Comparison of ENCODE assay signal across 9 cellular contexts in genomic region chr12:119444462-119445044, GRCh38.
A peak's percentile ranks its signal among the peaks of the same experiment; 100 is the strongest.
DNase-seq lines count a peak whose midpoint lies in the region; ATAC-seq, FAIRE-seq and TF ChIP-seq lines count a peak whose summit lies in the region.
"Had no signal": no experiment of that assay in that cellular context is flagged by ENCODE, and none has a peak within 500 bp of the region (broad histone marks: within the 10 kb centered on the region; RNA-seq: fewer than 3 reads in every experiment).

No MANE protein-coding gene starts in this region.

- POLR2A ChIA-PET in A549 (lab: Yijun Ruan, JAX) = interaction anchor here (0.5 kb wide), 1 partner anchor 98 kb away, joined by 5 read pairs; no protein-coding TSS in a partner anchor
- POLR2A ChIA-PET in GM12878 (lab: Charles Lee) = interaction anchor here (0.6 kb wide), 1 partner anchor 604 kb away, joined by 3 read pairs; no protein-coding TSS in a partner anchor

- peak; percentile 21 to 87; a peak in 4 of 6 replicates for ATAC-seq in A549
- peak; percentile 89 for ATAC-seq in GM12878

- no peaks in the 10 kb centered on the region for H3K36me3 ChIP-seq in GM12878 (ENCODE audit: control insufficient read depth in 2 of 2, insufficient read depth in 2 of 2, low read length in 1 of 2)

- RAD21 ChIA-PET in GM12878 (lab: Charles Lee; ENCODE audit: unreplicated experiment) = interaction anchor here (0.6 to 1.9 kb wide), 4 partner anchors 100 to 1813 kb away, joined by 3 to 11 read pairs (median 4); no protein-coding TSS in a partner anchor

- in situ Hi-C loops in GM12878 (cut with MboI) = loop anchor here (5.0 kb wide), 2 partner anchors 98 to 203 kb away; no protein-coding TSS in a partner anchor

- DNase-seq in A549 (ENCODE audit: low read depth in 1 of 2, low spot score in 1 of 2) (peak; percentile 46 to 85), HuH-7 (ENCODE audit: low spot score) (peak; percentile 38), RCC 7860 (ENCODE audit: low spot score) (peak; percentile 30), GM12878 (ENCODE audit: low read depth, low spot score) (peak; percentile 28), iris pigment epithelial cell (ENCODE audit: low read depth) (peak; percentile 29)
- peak; percentile 13 to 29 (median 14) for DNase-seq in stimulated activated CD4-positive, alpha-beta T cell treated with anti-CD3 and anti-CD28 coated beads, TNF-alpha, amount 100 ng/mL, for 48 hours (ENCODE audit: low read depth in 3 of 3)
- DNase-seq in effector CD4-positive, alpha-beta T cell = no peak

- BruUV-seq in GM12878 (replicated peaks; lab: Mats Ljungman, UMichigan) = no TSS peak

- TF ChIP-seq EP300 in A549 (IDR thresholded peaks at IDR 0.05) = no peak
- TF ChIP-seq EP300 in GM12878 (IDR thresholded peaks at IDR 0.05; ENCODE audit: borderline replicate concordance in 1 of 2, control insufficient read depth in 1 of 2, low read depth in 2 of 2, low read length in 2 of 2) = no peak

- CTCF ChIA-PET in A549 (lab: Yijun Ruan, JAX) = interaction anchor here (0.6 to 7.5 kb wide), 39 partner anchors 9 to 939 kb away, joined by 3 to 98 read pairs (median 4); no protein-coding TSS in a partner anchor
- CTCF ChIA-PET in GM12878 (lab: Yijun Ruan, JAX) = interaction anchor here (0.6 to 5.0 kb wide), 28 partner anchors 9 to 1117 kb away, joined by 3 to 43 read pairs (median 4); partner anchors contain the start of gene PRKAB1

- TF ChIP-seq CTCF in A549 (IDR thresholded peaks at IDR 0.05) = peak; percentile 73
- TF ChIP-seq CTCF in GM12873 (IDR thresholded peaks at IDR 0.05; ENCODE audit: insufficient read depth, low read depth, low read length, missing control alignments) = peak; percentile 98
- peak; percentile 95 to 99 (median 98); a peak in 5 of 6 replicates for TF ChIP-seq CTCF in GM12878 (IDR thresholded peaks at IDR 0.05 in 2 of 3, conservative IDR thresholded peaks at IDR 0.05 in 1 of 3; ENCODE audit: control insufficient read depth in 2 of 3, extremely low read depth in 1 of 3, insufficient read depth in 1 of 3, low read depth in 3 of 3, low read length in 3 of 3)

- TF ChIP-seq POLR2A in A549 (IDR thresholded peaks at IDR 0.05; ENCODE audit: low read length) (no peak), GM12878 (IDR thresholded peaks at IDR 0.05; ENCODE audit: low read depth, low read length) (no peak)

- 12% methylated on average over 10 of the region's 10 CpGs for WGBS in A549 (ENCODE audit: missing lambda C conversion rate)
- WGBS in GM12878 (ENCODE audit: insufficient coverage, insufficient replicate concordance, low lambda C conversion rate, missing lambda C conversion rate) = 6% methylated on average over 10 of the region's 10 CpGs

- H3K79me2 ChIP-seq in GM12878 (ENCODE audit: control insufficient read depth, insufficient read depth, low read length) = no peaks in the 10 kb centered on the region

- peaks cover 0 to 3% of the 10 kb centered on the region in 2 experiments; a peak in 1 of 4 replicates for H3K27me3 ChIP-seq in GM12878 (replicated peaks in 1 of 2; ENCODE audit: control insufficient read depth in 2 of 2, insufficient read depth in 2 of 2, low read length in 1 of 2)

- no peaks in the 10 kb centered on the region for H3K9me3 ChIP-seq in A549
- no peaks in the 10 kb centered on the region for H3K9me3 ChIP-seq in GM12878 (replicated peaks; ENCODE audit: control insufficient read depth, insufficient read depth, low read length)

- H3K4me3 ChIP-seq in A549 (no peak overlapping the region; the same call in 2 of the 3 replicates), GM12878 (no peak overlapping the region)

- SMC1A ChIA-PET in GM12878 (lab: Charles Lee; ENCODE audit: uncharacterized antibody, unreplicated experiment) = interaction anchor here (0.7 to 2.5 kb wide), 6 partner anchors 10 to 102 kb away, joined by 3 to 16 read pairs (median 4); no protein-coding TSS in a partner anchor

- TF ChIP-seq RAD21 in A549 (conservative IDR thresholded peaks at IDR 0.05 in 1 of 2, IDR thresholded peaks at IDR 0.05 in 1 of 2) (peak; percentile 45 to 64; a peak in 4 of 5 replicates), GM12878 (IDR thresholded peaks at IDR 0.05; ENCODE audit: insufficient read depth, low read depth, low read length) (peak; percentile 63)

- intact Hi-C loops in GM12878 (cut with micrococcal nuclease; ENCODE audit: unreplicated experiment) = loop anchor here (1.0 to 5.0 kb wide), 3 partner anchors 101 to 223 kb away; partner anchors contain the start of gene PRKAB1

- H2AFZ ChIP-seq in GM12878 (ENCODE audit: control insufficient read depth, low read depth, low read length) = no peak overlapping the region

- no peak for FAIRE-seq in A549 (lab: Jason Lieb, UNC)
- no peak for FAIRE-seq in RCC 7860 (lab: Jason Lieb, UNC)
- FAIRE-seq in GM12878 (lab: Jason Lieb, UNC) = peak; percentile 44
- FAIRE-seq: islet of Langerhans had no signal

- H3K9ac ChIP-seq in GM12878 (ENCODE audit: control insufficient read depth, insufficient read depth, low read length) = no peak overlapping the region

- no peaks in the 10 kb centered on the region for H4K20me1 ChIP-seq in GM12878 (ENCODE audit: control insufficient read depth, insufficient read depth)

- H3K4me2 ChIP-seq in A549 (peak overlapping the region; percentile 50; the same call in 2 of the 3 replicates), GM12878 (ENCODE audit: control insufficient read depth, insufficient read depth) (no peak overlapping the region)

- H3K4me1 ChIP-seq in A549 (peaks cover 33% of the 10 kb centered on the region), GM12878 (ENCODE audit: control insufficient read depth, insufficient read depth, low read length) (no peaks in the 10 kb centered on the region)

- H3K27ac ChIP-seq in A549 = no peak overlapping the region
- no peak overlapping the region for H3K27ac ChIP-seq in GM12878 (ENCODE audit: control insufficient read depth, insufficient read depth)

TF ChIP-seq in A549, 52 proteins besides CTCF, POLR2A, EP300 and RAD21:
- TF ChIP-seq JUN (IDR thresholded peaks at IDR 0.05) = no peak
- TF ChIP-seq, protein P1, sequence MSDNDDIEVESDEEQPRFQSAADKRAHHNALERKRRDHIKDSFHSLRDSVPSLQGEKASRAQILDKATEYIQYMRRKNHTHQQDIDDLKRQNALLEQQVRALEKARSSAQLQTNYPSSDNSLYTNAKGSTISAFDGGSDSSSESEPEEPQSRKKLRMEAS (IDR thresholded peaks at IDR 0.05) = peak; percentile 34; the same call in 1 of the 2 replicates
- peak; percentile 55 for TF ChIP-seq SMC3 (IDR thresholded peaks at IDR 0.05)
- no peak for TF ChIP-seq JUNB (IDR thresholded peaks at IDR 0.05)
- TF ChIP-seq FOXS1 (CRISPR knock-in tag; IDR thresholded peaks at IDR 0.05) = no peak
- TF ChIP-seq, protein P2, sequence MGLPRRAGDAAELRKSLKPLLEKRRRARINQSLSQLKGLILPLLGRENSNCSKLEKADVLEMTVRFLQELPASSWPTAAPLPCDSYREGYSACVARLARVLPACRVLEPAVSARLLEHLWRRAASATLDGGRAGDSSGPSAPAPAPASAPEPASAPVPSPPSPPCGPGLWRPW (IDR thresholded peaks at IDR 0.05) = no peak
- no peak for TF ChIP-seq ZNF302 (CRISPR knock-in tag; IDR thresholded peaks at IDR 0.05)

TF ChIP-seq in GM12878, 131 proteins besides CTCF, POLR2A, EP300 and RAD21:
- TF ChIP-seq SMC3 (IDR thresholded peaks at IDR 0.05; ENCODE audit: borderline replicate concordance, low read length) = peak; percentile 81; the same call in 1 of the 2 replicates
- no peak for TF ChIP-seq HDAC2 (IDR thresholded peaks at IDR 0.05)
- TF ChIP-seq NFIC (IDR thresholded peaks at IDR 0.05; ENCODE audit: low read depth, low read length) = no peak
- TF ChIP-seq RUNX3 (IDR thresholded peaks at IDR 0.05; ENCODE audit: low read length) = peak; percentile 39; the same call in 1 of the 2 replicates
- no peak for TF ChIP-seq RAD51 (IDR thresholded peaks at IDR 0.05)
- TF ChIP-seq, protein P3, sequence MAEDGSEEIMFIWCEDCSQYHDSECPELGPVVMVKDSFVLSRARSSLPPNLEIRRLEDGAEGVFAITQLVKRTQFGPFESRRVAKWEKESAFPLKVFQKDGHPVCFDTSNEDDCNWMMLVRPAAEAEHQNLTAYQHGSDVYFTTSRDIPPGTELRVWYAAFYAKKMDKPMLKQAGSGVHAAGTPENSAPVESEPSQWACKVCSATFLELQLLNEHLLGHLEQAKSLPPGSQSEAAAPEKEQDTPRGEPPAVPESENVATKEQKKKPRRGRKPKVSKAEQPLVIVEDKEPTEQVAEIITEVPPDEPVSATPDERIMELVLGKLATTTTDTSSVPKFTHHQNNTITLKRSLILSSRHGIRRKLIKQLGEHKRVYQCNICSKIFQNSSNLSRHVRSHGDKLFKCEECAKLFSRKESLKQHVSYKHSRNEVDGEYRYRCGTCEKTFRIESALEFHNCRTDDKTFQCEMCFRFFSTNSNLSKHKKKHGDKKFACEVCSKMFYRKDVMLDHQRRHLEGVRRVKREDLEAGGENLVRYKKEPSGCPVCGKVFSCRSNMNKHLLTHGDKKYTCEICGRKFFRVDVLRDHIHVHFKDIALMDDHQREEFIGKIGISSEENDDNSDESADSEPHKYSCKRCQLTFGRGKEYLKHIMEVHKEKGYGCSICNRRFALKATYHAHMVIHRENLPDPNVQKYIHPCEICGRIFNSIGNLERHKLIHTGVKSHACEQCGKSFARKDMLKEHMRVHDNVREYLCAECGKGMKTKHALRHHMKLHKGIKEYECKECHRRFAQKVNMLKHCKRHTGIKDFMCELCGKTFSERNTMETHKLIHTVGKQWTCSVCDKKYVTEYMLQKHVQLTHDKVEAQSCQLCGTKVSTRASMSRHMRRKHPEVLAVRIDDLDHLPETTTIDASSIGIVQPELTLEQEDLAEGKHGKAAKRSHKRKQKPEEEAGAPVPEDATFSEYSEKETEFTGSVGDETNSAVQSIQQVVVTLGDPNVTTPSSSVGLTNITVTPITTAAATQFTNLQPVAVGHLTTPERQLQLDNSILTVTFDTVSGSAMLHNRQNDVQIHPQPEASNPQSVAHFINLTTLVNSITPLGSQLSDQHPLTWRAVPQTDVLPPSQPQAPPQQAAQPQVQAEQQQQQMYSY (CRISPR knock-in tag; IDR thresholded peaks at IDR 0.05) = no peak
- TF ChIP-seq YY1 (IDR thresholded peaks at IDR 0.05; ENCODE audit: low read depth, low read length) = peak; percentile 62; the same call in 1 of the 2 replicates
